In the genomic region with DNA sequence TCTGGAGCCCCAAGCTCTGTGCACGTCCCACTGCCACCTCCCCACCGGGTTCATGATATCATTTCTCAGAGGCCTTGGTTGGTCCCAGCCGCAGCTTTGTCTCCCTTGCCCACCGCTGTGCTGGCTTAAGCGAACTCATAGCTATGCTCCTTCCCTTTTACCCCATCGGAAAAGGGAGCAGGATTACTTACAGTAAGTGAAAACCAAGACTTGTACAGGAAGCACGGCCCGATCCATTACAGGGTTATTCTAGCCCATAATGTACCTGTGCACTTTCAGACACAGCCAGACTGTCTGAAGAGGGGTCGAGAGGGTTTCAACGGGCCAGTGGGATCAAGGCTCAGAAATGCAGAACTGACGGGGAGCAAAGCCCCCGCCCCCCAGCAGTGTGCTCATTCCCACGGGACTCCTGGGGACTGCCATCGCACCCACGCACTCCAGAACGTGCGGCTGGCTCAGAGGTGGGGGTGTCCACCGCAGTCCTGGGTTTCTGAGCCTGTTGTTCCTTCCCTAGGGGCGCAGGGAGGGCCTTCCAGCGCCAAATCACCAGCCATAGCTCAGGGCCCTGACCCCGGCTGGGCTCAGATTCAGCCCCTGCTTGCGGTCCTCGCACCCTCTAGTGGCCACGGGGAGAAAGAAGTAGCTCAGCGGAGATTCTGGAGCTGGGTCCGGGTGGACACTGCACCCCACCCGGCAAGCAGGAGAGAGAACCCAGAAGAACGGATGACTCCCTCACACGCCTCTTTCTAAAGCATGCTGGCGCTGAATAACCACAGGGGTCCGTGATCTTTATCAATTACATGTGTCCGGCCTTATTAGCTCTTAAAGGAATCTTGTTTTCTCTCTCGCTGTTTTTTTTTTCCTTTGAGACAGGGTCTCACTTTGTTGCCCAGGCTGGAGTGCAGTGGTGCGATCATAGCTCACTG, we compare ENCODE assay signal across 8 cellular contexts. TPM values are rescaled to one million over a fixed set of nuclear protein-coding genes. Genes with fewer than 3 reads are reported as not detected.
A peak's percentile ranks its signal among the peaks of the same experiment; 100 is the strongest.
DNase-seq lines count a peak whose midpoint lies in the region; ATAC-seq and TF ChIP-seq lines count a peak whose summit lies in the region.

No MANE protein-coding gene starts in this region.

- H4K20me1 ChIP-seq in DND-41 (ENCODE audit: insufficient read depth, low read length), result no peaks in the 10 kb centered on the region

- H3K27ac ChIP-seq in DND-41 (ENCODE audit: low read length) (no peak overlapping the region), skin epidermis (peak overlapping the region in 2 of 21 experiments; percentile 5 to 42)

- H3K36me3 ChIP-seq in DND-41 (ENCODE audit: insufficient read depth, low read length), result no peaks in the 10 kb centered on the region
- H3K36me3 ChIP-seq in MG63, result no peaks in the 10 kb centered on the region

- H3K27me3 ChIP-seq in DND-41 (ENCODE audit: insufficient read depth, low read length, poor library complexity), result no peaks in the 10 kb centered on the region
- H3K27me3 ChIP-seq in MG63, result no peaks in the 10 kb centered on the region

- no peaks in the 10 kb centered on the region for H3K4me1 ChIP-seq in DND-41 (ENCODE audit: insufficient read depth, low read length)

- H3K9ac ChIP-seq in DND-41 (ENCODE audit: low read depth, low read length), result no peak overlapping the region

- peak; percentile 60 for TF ChIP-seq CTCF in DND-41 (IDR thresholded peaks at IDR 0.05; ENCODE audit: borderline replicate concordance, extremely low read depth, low read length, poor library complexity, severe bottlenecking)

- ATAC-seq in DND-41 (ENCODE audit: insufficient read depth, low read depth) (peak; percentile 67), GM21786 (IDR thresholded peaks at IDR 0.05; ENCODE audit: unreplicated experiment) (peak; percentile 86)

- no peak overlapping the region for H3K4me2 ChIP-seq in DND-41 (ENCODE audit: insufficient read depth, low read length)

- DNase-seq in DND-41 (peak; percentile 33), MG63 (peak; percentile 78), T-helper 9 cell (peak; percentile 44), astrocyte of the hippocampus (ENCODE audit: low read depth, low spot score) (peak; percentile 86), iPS DF 4.7 (ENCODE audit: extremely low read depth, low spot score) (peak; percentile 71), cortex of kidney (lab: John Stamatoyannopoulos, UW) (no peak)

- H3K4me3 ChIP-seq in DND-41 (ENCODE audit: low read depth in 1 of 2, low read length in 2 of 2) (no peak overlapping the region), MG63 (no peak overlapping the region), skin epidermis (peak overlapping the region in 4 of 7 experiments; percentile 0 to 25 (median 18))

- no peaks in the 10 kb centered on the region for H3K79me2 ChIP-seq in DND-41 (ENCODE audit: insufficient read depth, low read length)

- H3K9me3 ChIP-seq in DND-41 (ENCODE audit: insufficient read depth, low read length, severe bottlenecking) (no peaks in the 10 kb centered on the region), MG63 (no peaks in the 10 kb centered on the region)

- no peak overlapping the region for H2AFZ ChIP-seq in DND-41 (ENCODE audit: low read depth, low read length)

RNA-seq across cellular contexts. Expression of a gene that starts 44.9 kb away (rescaled TPM):
- total RNA-seq in MG63 (2014; rRNA removed; shearing (Covaris generic); ENCODE audit: low replicate concordance), result 16.2 and 23.3 TPM in 2 replicates

Comparison
In these comparisons a context has a peak if more than half of its experiments do, and no peak if none do; other contexts are left out.
1. H3K4me3 ChIP-seq: peak in skin epidermis (4 of 7); none in DND-41 (0 of 2) and MG63 (single experiment).